1 cellular context compared by ENCODE assay signal in the genomic region with DNA sequence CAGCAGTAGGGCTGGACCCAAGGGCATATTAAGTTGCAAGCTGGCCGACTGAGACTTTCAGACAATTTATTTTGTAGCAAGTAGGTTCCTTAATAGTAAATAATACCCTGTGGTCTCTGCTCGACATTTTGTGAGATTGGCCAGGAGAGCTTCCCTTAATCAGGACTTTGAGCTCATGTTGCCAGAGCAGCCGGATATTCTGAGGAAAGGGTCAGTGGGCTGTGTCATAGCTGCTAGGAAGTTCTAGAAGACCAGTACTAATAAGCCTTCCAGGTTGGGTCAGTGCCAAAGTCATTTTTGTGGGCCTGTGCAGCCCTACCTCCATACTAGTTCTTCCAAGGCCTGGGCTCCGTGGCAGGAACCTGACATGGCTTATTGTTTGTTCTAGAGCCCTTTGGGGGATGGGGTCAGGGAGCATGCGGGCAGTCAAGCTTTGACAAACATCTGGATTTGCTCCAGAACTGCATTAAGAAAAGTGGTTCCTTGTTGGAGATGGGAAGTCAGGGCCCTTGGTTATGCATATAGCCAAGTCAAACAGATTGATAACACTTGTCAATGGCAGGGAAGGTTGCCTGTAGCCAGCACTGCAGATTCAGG.
TF ChIP-seq lines count a peak whose summit lies in the region.

No MANE protein-coding gene starts in this region.

TF ChIP-seq in HepG2, 621 proteins besides CTCF, POLR2A, EP300 and RAD21 (continues in another document):
- no peak for TF ChIP-seq ZNF546 (CRISPR knock-in tag; conservative IDR thresholded peaks at IDR 0.05)
- TF ChIP-seq ZNF557 (CRISPR knock-in tag; IDR thresholded peaks at IDR 0.05) = peak; percentile 85; the same call in 1 of the 2 replicates
- TF ChIP-seq ZFP36L1 (CRISPR knock-in tag; IDR thresholded peaks at IDR 0.05) = 0 out of 2 replicates have a peak, but pooled peaks have one; percentile 34
- TF ChIP-seq MIXL1 (CRISPR knock-in tag; IDR thresholded peaks at IDR 0.05) = peak; percentile 57; the same call in 1 of the 2 replicates
- peak; percentile 40; the same call in 1 of the 2 replicates for TF ChIP-seq ZFX (CRISPR knock-in tag; IDR thresholded peaks at IDR 0.05; ENCODE audit: low read depth)
- TF ChIP-seq ZNF703 (CRISPR knock-in tag; IDR thresholded peaks at IDR 0.05; ENCODE audit: borderline replicate concordance) = no peak
- peak; percentile 39; the same call in 1 of the 2 replicates for TF ChIP-seq FOSL2 (CRISPR knock-in tag; IDR thresholded peaks at IDR 0.05)
- no peak for TF ChIP-seq ZNF75D (CRISPR knock-in tag; IDR thresholded peaks at IDR 0.05; ENCODE audit: borderline replicate concordance)
- peak; percentile 66 for TF ChIP-seq SAP130 (CRISPR knock-in tag; IDR thresholded peaks at IDR 0.05; ENCODE audit: low read depth)
- no peak; the same call in 1 of the 2 replicates for TF ChIP-seq NR2F6 (IDR thresholded peaks at IDR 0.05)
- TF ChIP-seq NR2F6 (CRISPR knock-in tag; IDR thresholded peaks at IDR 0.05) = peak; percentile 62
- TF ChIP-seq GABPA (IDR thresholded peaks at IDR 0.05; ENCODE audit: low read depth, low read length) = no peak
- 0 out of 2 replicates have a peak, but pooled peaks have one; percentile 46 for TF ChIP-seq GABPA (CRISPR knock-in tag; IDR thresholded peaks at IDR 0.05; ENCODE audit: low read depth)
- 0 out of 2 replicates have a peak, but pooled peaks have one; percentile 56 for TF ChIP-seq ZNF430 (CRISPR knock-in tag; IDR thresholded peaks at IDR 0.05)
- TF ChIP-seq MYC (CRISPR knock-in tag; IDR thresholded peaks at IDR 0.05; ENCODE audit: borderline replicate concordance) = no peak
- TF ChIP-seq YEATS2 (CRISPR knock-in tag; IDR thresholded peaks at IDR 0.05; ENCODE audit: borderline replicate concordance) = peak; percentile 30; the same call in 1 of the 2 replicates
- TF ChIP-seq U2AF1 (optimal IDR thresholded peaks at IDR 0.05; ENCODE audit: low read depth, low read length) = no peak
- TF ChIP-seq IRF2 (CRISPR knock-in tag; IDR thresholded peaks at IDR 0.05) = peak; percentile 53; the same call in 1 of the 2 replicates
- no peak for TF ChIP-seq NRL (CRISPR knock-in tag; IDR thresholded peaks at IDR 0.05; ENCODE audit: borderline replicate concordance)
- no peak for TF ChIP-seq ARHGAP35 (CRISPR knock-in tag; IDR thresholded peaks at IDR 0.05; ENCODE audit: borderline replicate concordance)
- TF ChIP-seq MED1 (CRISPR knock-in tag; IDR thresholded peaks at IDR 0.05) = peak; percentile 33; the same call in 1 of the 2 replicates
- TF ChIP-seq, protein P1, sequence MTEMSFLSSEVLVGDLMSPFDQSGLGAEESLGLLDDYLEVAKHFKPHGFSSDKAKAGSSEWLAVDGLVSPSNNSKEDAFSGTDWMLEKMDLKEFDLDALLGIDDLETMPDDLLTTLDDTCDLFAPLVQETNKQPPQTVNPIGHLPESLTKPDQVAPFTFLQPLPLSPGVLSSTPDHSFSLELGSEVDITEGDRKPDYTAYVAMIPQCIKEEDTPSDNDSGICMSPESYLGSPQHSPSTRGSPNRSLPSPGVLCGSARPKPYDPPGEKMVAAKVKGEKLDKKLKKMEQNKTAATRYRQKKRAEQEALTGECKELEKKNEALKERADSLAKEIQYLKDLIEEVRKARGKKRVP (CRISPR knock-in tag; IDR thresholded peaks at IDR 0.05) = no peak
- TF ChIP-seq, protein P2, sequence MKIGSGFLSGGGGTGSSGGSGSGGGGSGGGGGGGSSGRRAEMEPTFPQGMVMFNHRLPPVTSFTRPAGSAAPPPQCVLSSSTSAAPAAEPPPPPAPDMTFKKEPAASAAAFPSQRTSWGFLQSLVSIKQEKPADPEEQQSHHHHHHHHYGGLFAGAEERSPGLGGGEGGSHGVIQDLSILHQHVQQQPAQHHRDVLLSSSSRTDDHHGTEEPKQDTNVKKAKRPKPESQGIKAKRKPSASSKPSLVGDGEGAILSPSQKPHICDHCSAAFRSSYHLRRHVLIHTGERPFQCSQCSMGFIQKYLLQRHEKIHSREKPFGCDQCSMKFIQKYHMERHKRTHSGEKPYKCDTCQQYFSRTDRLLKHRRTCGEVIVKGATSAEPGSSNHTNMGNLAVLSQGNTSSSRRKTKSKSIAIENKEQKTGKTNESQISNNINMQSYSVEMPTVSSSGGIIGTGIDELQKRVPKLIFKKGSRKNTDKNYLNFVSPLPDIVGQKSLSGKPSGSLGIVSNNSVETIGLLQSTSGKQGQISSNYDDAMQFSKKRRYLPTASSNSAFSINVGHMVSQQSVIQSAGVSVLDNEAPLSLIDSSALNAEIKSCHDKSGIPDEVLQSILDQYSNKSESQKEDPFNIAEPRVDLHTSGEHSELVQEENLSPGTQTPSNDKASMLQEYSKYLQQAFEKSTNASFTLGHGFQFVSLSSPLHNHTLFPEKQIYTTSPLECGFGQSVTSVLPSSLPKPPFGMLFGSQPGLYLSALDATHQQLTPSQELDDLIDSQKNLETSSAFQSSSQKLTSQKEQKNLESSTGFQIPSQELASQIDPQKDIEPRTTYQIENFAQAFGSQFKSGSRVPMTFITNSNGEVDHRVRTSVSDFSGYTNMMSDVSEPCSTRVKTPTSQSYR (CRISPR knock-in tag; IDR thresholded peaks at IDR 0.05; ENCODE audit: borderline replicate concordance) = peak; percentile 58; the same call in 1 of the 2 replicates
- TF ChIP-seq NR2F1 (CRISPR knock-in tag; IDR thresholded peaks at IDR 0.05) = no peak
- peak; percentile 28; the same call in 1 of the 2 replicates for TF ChIP-seq RARA (CRISPR knock-in tag; IDR thresholded peaks at IDR 0.05)
- TF ChIP-seq, protein P3, sequence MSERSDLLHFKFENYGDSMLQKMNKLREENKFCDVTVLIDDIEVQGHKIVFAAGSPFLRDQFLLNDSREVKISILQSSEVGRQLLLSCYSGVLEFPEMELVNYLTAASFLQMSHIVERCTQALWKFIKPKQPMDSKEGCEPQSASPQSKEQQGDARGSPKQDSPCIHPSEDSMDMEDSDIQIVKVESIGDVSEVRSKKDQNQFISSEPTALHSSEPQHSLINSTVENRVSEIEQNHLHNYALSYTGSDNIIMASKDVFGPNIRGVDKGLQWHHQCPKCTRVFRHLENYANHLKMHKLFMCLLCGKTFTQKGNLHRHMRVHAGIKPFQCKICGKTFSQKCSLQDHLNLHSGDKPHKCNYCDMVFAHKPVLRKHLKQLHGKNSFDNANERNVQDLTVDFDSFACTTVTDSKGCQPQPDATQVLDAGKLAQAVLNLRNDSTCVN (CRISPR knock-in tag; IDR thresholded peaks at IDR 0.05; ENCODE audit: borderline replicate concordance) = peak; percentile 100
- TF ChIP-seq, protein P4, sequence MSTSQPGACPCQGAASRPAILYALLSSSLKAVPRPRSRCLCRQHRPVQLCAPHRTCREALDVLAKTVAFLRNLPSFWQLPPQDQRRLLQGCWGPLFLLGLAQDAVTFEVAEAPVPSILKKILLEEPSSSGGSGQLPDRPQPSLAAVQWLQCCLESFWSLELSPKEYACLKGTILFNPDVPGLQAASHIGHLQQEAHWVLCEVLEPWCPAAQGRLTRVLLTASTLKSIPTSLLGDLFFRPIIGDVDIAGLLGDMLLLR (CRISPR knock-in tag; IDR thresholded peaks at IDR 0.05) = peak; percentile 24; the same call in 1 of the 2 replicates
- TF ChIP-seq, protein P5, sequence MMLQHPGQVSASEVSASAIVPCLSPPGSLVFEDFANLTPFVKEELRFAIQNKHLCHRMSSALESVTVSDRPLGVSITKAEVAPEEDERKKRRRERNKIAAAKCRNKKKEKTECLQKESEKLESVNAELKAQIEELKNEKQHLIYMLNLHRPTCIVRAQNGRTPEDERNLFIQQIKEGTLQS (CRISPR knock-in tag; IDR thresholded peaks at IDR 0.05) = no peak
- no peak for TF ChIP-seq ZFP41 (CRISPR knock-in tag; IDR thresholded peaks at IDR 0.05; ENCODE audit: borderline replicate concordance)
- TF ChIP-seq, protein P6, sequence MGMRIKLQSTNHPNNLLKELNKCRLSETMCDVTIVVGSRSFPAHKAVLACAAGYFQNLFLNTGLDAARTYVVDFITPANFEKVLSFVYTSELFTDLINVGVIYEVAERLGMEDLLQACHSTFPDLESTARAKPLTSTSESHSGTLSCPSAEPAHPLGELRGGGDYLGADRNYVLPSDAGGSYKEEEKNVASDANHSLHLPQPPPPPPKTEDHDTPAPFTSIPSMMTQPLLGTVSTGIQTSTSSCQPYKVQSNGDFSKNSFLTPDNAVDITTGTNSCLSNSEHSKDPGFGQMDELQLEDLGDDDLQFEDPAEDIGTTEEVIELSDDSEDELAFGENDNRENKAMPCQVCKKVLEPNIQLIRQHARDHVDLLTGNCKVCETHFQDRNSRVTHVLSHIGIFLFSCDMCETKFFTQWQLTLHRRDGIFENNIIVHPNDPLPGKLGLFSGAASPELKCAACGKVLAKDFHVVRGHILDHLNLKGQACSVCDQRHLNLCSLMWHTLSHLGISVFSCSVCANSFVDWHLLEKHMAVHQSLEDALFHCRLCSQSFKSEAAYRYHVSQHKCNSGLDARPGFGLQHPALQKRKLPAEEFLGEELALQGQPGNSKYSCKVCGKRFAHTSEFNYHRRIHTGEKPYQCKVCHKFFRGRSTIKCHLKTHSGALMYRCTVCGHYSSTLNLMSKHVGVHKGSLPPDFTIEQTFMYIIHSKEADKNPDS (CRISPR knock-in tag; IDR thresholded peaks at IDR 0.05) = no peak
- no peak for TF ChIP-seq SMAD9 (CRISPR knock-in tag; IDR thresholded peaks at IDR 0.05)
- 0 out of 2 replicates have a peak, but pooled peaks have one; percentile 41 for TF ChIP-seq BORCS8-MEF2B (CRISPR knock-in tag; IDR thresholded peaks at IDR 0.05)
- TF ChIP-seq, protein P7, sequence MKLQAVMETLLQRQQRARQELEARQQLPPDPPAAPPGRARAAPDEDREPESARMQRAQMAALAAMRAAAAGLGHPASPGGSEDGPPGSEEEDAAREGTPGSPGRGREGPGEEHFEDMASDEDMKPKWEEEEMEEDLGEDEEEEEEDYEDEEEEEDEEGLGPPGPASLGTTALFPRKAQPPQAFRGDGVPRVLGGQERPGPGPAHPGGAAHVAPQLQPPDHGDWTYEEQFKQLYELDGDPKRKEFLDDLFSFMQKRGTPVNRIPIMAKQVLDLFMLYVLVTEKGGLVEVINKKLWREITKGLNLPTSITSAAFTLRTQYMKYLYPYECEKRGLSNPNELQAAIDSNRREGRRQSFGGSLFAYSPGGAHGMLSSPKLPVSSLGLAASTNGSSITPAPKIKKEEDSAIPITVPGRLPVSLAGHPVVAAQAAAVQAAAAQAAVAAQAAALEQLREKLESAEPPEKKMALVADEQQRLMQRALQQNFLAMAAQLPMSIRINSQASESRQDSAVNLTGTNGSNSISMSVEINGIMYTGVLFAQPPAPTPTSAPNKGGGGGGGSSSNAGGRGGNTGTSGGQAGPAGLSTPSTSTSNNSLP (IDR thresholded peaks at IDR 0.05; ENCODE audit: low read depth, low read length) = no peak
- peak; percentile 30; the same call in 1 of the 2 replicates for TF ChIP-seq SALL1 (CRISPR knock-in tag; IDR thresholded peaks at IDR 0.05)
- TF ChIP-seq NCOA2 (CRISPR knock-in tag; IDR thresholded peaks at IDR 0.05) = no peak
- TF ChIP-seq SOX6 (IDR thresholded peaks at IDR 0.05) = no peak
- TF ChIP-seq SOX6 (CRISPR knock-in tag; IDR thresholded peaks at IDR 0.05) = 0 out of 2 replicates have a peak, but pooled peaks have one; percentile 23
- TF ChIP-seq FIP1L1 (IDR thresholded peaks at IDR 0.05; ENCODE audit: borderline replicate concordance, insufficient read depth, low read depth, low read length) = no peak
- no peak for TF ChIP-seq SMYD3 (CRISPR knock-in tag; IDR thresholded peaks at IDR 0.05)
- no peak for TF ChIP-seq CAMTA2 (CRISPR knock-in tag; IDR thresholded peaks at IDR 0.05; ENCODE audit: borderline replicate concordance)
- TF ChIP-seq ZNF605 (CRISPR knock-in tag; IDR thresholded peaks at IDR 0.05) = no peak
- 0 out of 2 replicates have a peak, but pooled peaks have one; percentile 26 for TF ChIP-seq BRCA1 (CRISPR knock-in tag; IDR thresholded peaks at IDR 0.05)
- 0 out of 2 replicates have a peak, but pooled peaks have one; percentile 36 for TF ChIP-seq MXD4 (CRISPR knock-in tag; IDR thresholded peaks at IDR 0.05)
- no peak; the same call in 1 of the 2 replicates for TF ChIP-seq MEIS1 (CRISPR knock-in tag; IDR thresholded peaks at IDR 0.05; ENCODE audit: borderline replicate concordance)
- TF ChIP-seq NFYB (CRISPR knock-in tag; IDR thresholded peaks at IDR 0.05) = no peak
- no peak for TF ChIP-seq ZNF207 (IDR thresholded peaks at IDR 0.05; ENCODE audit: borderline replicate concordance)
- TF ChIP-seq, protein P8, sequence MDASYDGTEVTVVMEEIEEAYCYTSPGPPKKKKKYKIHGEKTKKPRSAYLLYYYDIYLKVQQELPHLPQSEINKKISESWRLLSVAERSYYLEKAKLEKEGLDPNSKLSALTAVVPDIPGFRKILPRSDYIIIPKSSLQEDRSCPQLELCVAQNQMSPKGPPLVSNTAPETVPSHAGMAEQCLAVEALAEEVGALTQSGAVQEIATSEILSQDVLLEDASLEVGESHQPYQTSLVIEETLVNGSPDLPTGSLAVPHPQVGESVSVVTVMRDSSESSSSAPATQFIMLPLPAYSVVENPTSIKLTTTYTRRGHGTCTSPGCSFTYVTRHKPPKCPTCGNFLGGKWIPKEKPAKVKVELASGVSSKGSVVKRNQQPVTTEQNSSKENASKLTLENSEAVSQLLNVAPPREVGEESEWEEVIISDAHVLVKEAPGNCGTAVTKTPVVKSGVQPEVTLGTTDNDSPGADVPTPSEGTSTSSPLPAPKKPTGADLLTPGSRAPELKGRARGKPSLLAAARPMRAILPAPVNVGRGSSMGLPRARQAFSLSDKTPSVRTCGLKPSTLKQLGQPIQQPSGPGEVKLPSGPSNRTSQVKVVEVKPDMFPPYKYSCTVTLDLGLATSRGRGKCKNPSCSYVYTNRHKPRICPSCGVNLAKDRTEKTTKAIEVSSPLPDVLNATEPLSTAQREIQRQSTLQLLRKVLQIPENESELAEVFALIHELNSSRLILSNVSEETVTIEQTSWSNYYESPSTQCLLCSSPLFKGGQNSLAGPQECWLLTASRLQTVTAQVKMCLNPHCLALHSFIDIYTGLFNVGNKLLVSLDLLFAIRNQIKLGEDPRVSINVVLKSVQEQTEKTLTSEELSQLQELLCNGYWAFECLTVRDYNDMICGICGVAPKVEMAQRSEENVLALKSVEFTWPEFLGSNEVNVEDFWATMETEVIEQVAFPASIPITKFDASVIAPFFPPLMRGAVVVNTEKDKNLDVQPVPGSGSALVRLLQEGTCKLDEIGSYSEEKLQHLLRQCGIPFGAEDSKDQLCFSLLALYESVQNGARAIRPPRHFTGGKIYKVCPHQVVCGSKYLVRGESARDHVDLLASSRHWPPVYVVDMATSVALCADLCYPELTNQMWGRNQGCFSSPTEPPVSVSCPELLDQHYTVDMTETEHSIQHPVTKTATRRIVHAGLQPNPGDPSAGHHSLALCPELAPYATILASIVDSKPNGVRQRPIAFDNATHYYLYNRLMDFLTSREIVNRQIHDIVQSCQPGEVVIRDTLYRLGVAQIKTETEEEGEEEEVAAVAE (CRISPR knock-in tag; IDR thresholded peaks at IDR 0.05; ENCODE audit: borderline replicate concordance) = 0 out of 2 replicates have a peak, but pooled peaks have one; percentile 27
- TF ChIP-seq, protein P9, sequence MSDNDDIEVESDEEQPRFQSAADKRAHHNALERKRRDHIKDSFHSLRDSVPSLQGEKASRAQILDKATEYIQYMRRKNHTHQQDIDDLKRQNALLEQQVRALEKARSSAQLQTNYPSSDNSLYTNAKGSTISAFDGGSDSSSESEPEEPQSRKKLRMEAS (IDR thresholded peaks at IDR 0.05) = peak; percentile 43; the same call in 1 of the 2 replicates
- TF ChIP-seq GFI1 (CRISPR knock-in tag; IDR thresholded peaks at IDR 0.05; ENCODE audit: borderline replicate concordance) = 0 out of 2 replicates have a peak, but pooled peaks have one; percentile 23
- peak; percentile 75; the same call in 1 of the 2 replicates for TF ChIP-seq ETV5 (CRISPR knock-in tag; IDR thresholded peaks at IDR 0.05; ENCODE audit: borderline replicate concordance)
- TF ChIP-seq CBX2 (IDR thresholded peaks at IDR 0.05; ENCODE audit: low read depth, low read length) = no peak
- no peak for TF ChIP-seq CBX2 (CRISPR knock-in tag; IDR thresholded peaks at IDR 0.05; ENCODE audit: low read depth)
